In genomic region chr12:124346425-124347168, GRCh38 we compare ENCODE assay signal across 3 cellular contexts.
TF ChIP-seq lines count a peak whose summit lies in the region.

No MANE protein-coding gene starts in this region.

TF ChIP-seq in HEK293, 187 proteins besides CTCF, POLR2A, EP300 and RAD21:
- TF ChIP-seq ZNF768 (tag by site-specific recombination; IDR thresholded peaks at IDR 0.05) (peak; percentile 47; the same call in 1 of the 2 replicates), ZNF549 (tag by site-specific recombination; IDR thresholded peaks at IDR 0.05) (no peak)

TF ChIP-seq in IMR-90, 13 proteins besides CTCF, POLR2A, EP300 and RAD21:
- TF ChIP-seq SMC3 (IDR thresholded peaks at IDR 0.05; ENCODE audit: low read depth, low read length): no peak
- TF ChIP-seq BHLHE40 (IDR thresholded peaks at IDR 0.05; ENCODE audit: low read depth, low read length): no peak

TF ChIP-seq in H1, 55 proteins besides CTCF, POLR2A, EP300 and RAD21:
- TF ChIP-seq SIN3A (conservative IDR thresholded peaks at IDR 0.05 in 1 of 2, IDR thresholded peaks at IDR 0.05 in 1 of 2; ENCODE audit: low read depth in 1 of 2, low read length in 2 of 2) (no peak), TAF1 (IDR thresholded peaks at IDR 0.05; ENCODE audit: low read depth, low read length) (no peak), GABPA (IDR thresholded peaks at IDR 0.05; ENCODE audit: borderline replicate concordance, insufficient read depth, low read length) (no peak), TBP (IDR thresholded peaks at IDR 0.05; ENCODE audit: low read depth, low read length) (no peak), POLR2AphosphoS5 (IDR thresholded peaks at IDR 0.05; ENCODE audit: low read depth, low read length) (no peak), FOSL1 (IDR thresholded peaks at IDR 0.05; ENCODE audit: insufficient read depth, low read depth, low read length) (no peak), CREB1 (IDR thresholded peaks at IDR 0.05) (no peak), RXRA (IDR thresholded peaks at IDR 0.05; ENCODE audit: insufficient read depth, low read depth, low read length) (no peak), CHD7 (IDR thresholded peaks at IDR 0.05; ENCODE audit: insufficient replicate concordance, low read length) (no peak), BRCA1 (IDR thresholded peaks at IDR 0.05; ENCODE audit: low read depth, low read length) (no peak), YY1 (IDR thresholded peaks at IDR 0.05; ENCODE audit: low read depth, low read length) (no peak), SP1 (IDR thresholded peaks at IDR 0.05; ENCODE audit: low read depth, low read length) (no peak), SIX5 (IDR thresholded peaks at IDR 0.05; ENCODE audit: low read depth, low read length) (no peak), JUN (IDR thresholded peaks at IDR 0.05; ENCODE audit: low read depth, low read length) (no peak), CHD2 (IDR thresholded peaks at IDR 0.05; ENCODE audit: low read length) (no peak)
- TF ChIP-seq, protein P1, sequence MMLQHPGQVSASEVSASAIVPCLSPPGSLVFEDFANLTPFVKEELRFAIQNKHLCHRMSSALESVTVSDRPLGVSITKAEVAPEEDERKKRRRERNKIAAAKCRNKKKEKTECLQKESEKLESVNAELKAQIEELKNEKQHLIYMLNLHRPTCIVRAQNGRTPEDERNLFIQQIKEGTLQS (IDR thresholded peaks at IDR 0.05; ENCODE audit: insufficient read depth, low read depth, low read length): no peak
